1 cellular context compared by ENCODE assay signal in genomic region chr7:45888993-45889366, GRCh38.
TF ChIP-seq lines count a peak whose summit lies in the region.

No MANE protein-coding gene starts in this region.

TF ChIP-seq in HepG2, 621 proteins besides CTCF, POLR2A, EP300 and RAD21 (continues in another document):
- TF ChIP-seq JUND (CRISPR knock-in tag; IDR thresholded peaks at IDR 0.05) (no peak), ZNF83 (CRISPR knock-in tag; IDR thresholded peaks at IDR 0.05; ENCODE audit: borderline replicate concordance) (no peak), ZNF646 (CRISPR knock-in tag; IDR thresholded peaks at IDR 0.05) (no peak; the same call in 1 of the 2 replicates), ETV6 (CRISPR knock-in tag; conservative IDR thresholded peaks at IDR 0.05) (no peak), ZNF3 (CRISPR knock-in tag; IDR thresholded peaks at IDR 0.05) (no peak), POLR2G (IDR thresholded peaks at IDR 0.05; ENCODE audit: low read depth, low read length) (no peak), NKX3-1 (CRISPR knock-in tag; IDR thresholded peaks at IDR 0.05) (no peak), ZNF503 (CRISPR knock-in tag; IDR thresholded peaks at IDR 0.05) (no peak), PPARG (CRISPR knock-in tag; conservative IDR thresholded peaks at IDR 0.05) (no peak), BCLAF1 (IDR thresholded peaks at IDR 0.05) (no peak), ZNF451 (CRISPR knock-in tag; IDR thresholded peaks at IDR 0.05) (no peak; the same call in none of the 2 replicates), RAD51 (IDR thresholded peaks at IDR 0.05; ENCODE audit: borderline replicate concordance) (no peak), ZBTB26 (CRISPR knock-in tag; IDR thresholded peaks at IDR 0.05; ENCODE audit: borderline replicate concordance) (no peak), ZNF383 (CRISPR knock-in tag; IDR thresholded peaks at IDR 0.05; ENCODE audit: borderline replicate concordance) (no peak), SIN3A (IDR thresholded peaks at IDR 0.05; ENCODE audit: borderline replicate concordance, low read depth, low read length) (no peak), ZNF350 (CRISPR knock-in tag; IDR thresholded peaks at IDR 0.05; ENCODE audit: borderline replicate concordance, low read depth) (no peak), MTERF4 (CRISPR knock-in tag; IDR thresholded peaks at IDR 0.05) (no peak), ZNF414 (CRISPR knock-in tag; IDR thresholded peaks at IDR 0.05) (no peak), ZBTB10 (CRISPR knock-in tag; IDR thresholded peaks at IDR 0.05; ENCODE audit: borderline replicate concordance) (no peak), PRDM15 (CRISPR knock-in tag; IDR thresholded peaks at IDR 0.05) (no peak), NPAS2 (CRISPR knock-in tag; IDR thresholded peaks at IDR 0.05; ENCODE audit: borderline replicate concordance) (no peak), NFIC (IDR thresholded peaks at IDR 0.05; ENCODE audit: low read length) (no peak), ZNF329 (CRISPR knock-in tag; IDR thresholded peaks at IDR 0.05; ENCODE audit: low read depth) (no peak), SP1 (IDR thresholded peaks at IDR 0.05) (no peak), SP1 (CRISPR knock-in tag; IDR thresholded peaks at IDR 0.05) (no peak), ZNF460 (CRISPR knock-in tag; IDR thresholded peaks at IDR 0.05; ENCODE audit: borderline replicate concordance) (no peak)
